ENCODE assay signal across 8 cellular contexts in genomic region chr9:135961277-135961705, GRCh38. TPM values are rescaled to one million over a fixed set of nuclear protein-coding genes. Genes with fewer than 3 reads are reported as not detected.
DNase-seq lines count a peak whose midpoint lies in the region; ATAC-seq and TF ChIP-seq lines count a peak whose summit lies in the region.

Gene UBAC1 (minus strand): TSS chr9:135961373. CDS start chr9:135961162, 211 bp downstream.

- peak; percentile 22 for TF ChIP-seq CTCF in astrocyte of the cerebellum (IDR thresholded peaks at IDR 0.05; ENCODE audit: low read depth, low read length, missing control alignments)
- peak; percentile 6 for TF ChIP-seq CTCF in hepatocyte (IDR thresholded peaks at IDR 0.05; ENCODE audit: poor library complexity)

- H4K20me1 ChIP-seq in hepatocyte (ENCODE audit: insufficient read depth, poor library complexity, severe bottlenecking): peaks cover 7% of the 10 kb centered on the region

- H3K79me2 ChIP-seq in hepatocyte: peaks cover 45% of the 10 kb centered on the region

- H3K4me3 ChIP-seq in astrocyte of the cerebellum (ENCODE audit: low read depth, low read length) (peak within 1 kb of the TSS; percentile 82), hepatocyte (peak within 1 kb of the TSS; percentile 87), aorta (ENCODE audit: low read length in 2 of 2) (peak within 1 kb of the TSS; percentile 80 to 95)

- H3K36me3 ChIP-seq in hepatocyte (replicated peaks; ENCODE audit: insufficient read depth, low read depth): no peaks in the 10 kb centered on the region
- no peaks in the 10 kb centered on the region for H3K36me3 ChIP-seq in aorta (ENCODE audit: control insufficient read depth in 1 of 2, insufficient read depth in 2 of 2, low read length in 1 of 2)

- peak within 1 kb of the TSS; percentile 85 for H3K27ac ChIP-seq in hepatocyte
- H3K27ac ChIP-seq in aorta (ENCODE audit: low read depth in 1 of 2, low read length in 2 of 2): peak within 1 kb of the TSS in 1 of 2 donors; percentile 50

- peak within 1 kb of the TSS; percentile 92 for H2AFZ ChIP-seq in hepatocyte

- ATAC-seq in GM18502 (IDR thresholded peaks at IDR 0.05; ENCODE audit: poor library complexity, unreplicated experiment): peak; percentile 90
- peak; percentile 76 for ATAC-seq in HG03025 (IDR thresholded peaks at IDR 0.05; ENCODE audit: low FRiP score, unreplicated experiment)
- ATAC-seq in aorta (ENCODE audit: low FRiP score): peak; percentile 96

- peak within 1 kb of the TSS; percentile 94 for H3K4me2 ChIP-seq in hepatocyte

- intact Hi-C loops in aorta (cut with DNase I): loop anchor here (10.0 kb wide), 2 partner anchors 96 to 284 kb away; partner anchors contain the start of gene QSOX2 (in 1 of the 2)

- whole genome bisulfite sequencing in hepatocyte (ENCODE audit: low lambda C conversion rate, missing lambda C conversion rate): 0% methylated on average over 28 of the region's 53 CpGs
- 0 to 1% methylated on average over 46 to 53 of the region's 53 CpGs for WGBS in aorta, 2 donors

- H3K27me3 ChIP-seq in hepatocyte: no peaks in the 10 kb centered on the region
- no peaks in the 10 kb centered on the region for H3K27me3 ChIP-seq in aorta (ENCODE audit: control insufficient read depth in 1 of 2, insufficient read depth in 2 of 2, low read length in 1 of 2)

- DNase-seq in NCI-H2029 treated with DMSO at 0.1 percent for 48 hours (lab: John Stamatoyannopoulos, UW): peak; percentile 49
- DNase-seq in T-helper 9 cell: peak; percentile 93
- peak; percentile 77 for DNase-seq in astrocyte of the cerebellum (ENCODE audit: low read depth)
- peak; percentile 97 for DNase-seq in hepatocyte (ENCODE audit: low spot score)
- DNase-seq in renal cortical epithelial cell (ENCODE audit: low read depth): peak; percentile 78
- peak; percentile 98 to 99 for DNase-seq in aorta

- H3K9me3 ChIP-seq in hepatocyte (ENCODE audit: low read depth): no peaks in the 10 kb centered on the region
- no peaks in the 10 kb centered on the region for H3K9me3 ChIP-seq in aorta (ENCODE audit: control insufficient read depth, low read length)

- no peaks in the 10 kb centered on the region for H3K9me2 ChIP-seq in hepatocyte (replicated peaks; ENCODE audit: insufficient read depth)

- in situ Hi-C loops in astrocyte of the cerebellum (cut with HindIII; ENCODE audit: low sequenced_read_pairs): no loop called here

- H3K4me1 ChIP-seq in hepatocyte (ENCODE audit: insufficient read depth): peaks cover 13% of the 10 kb centered on the region
- H3K4me1 ChIP-seq in aorta (ENCODE audit: control insufficient read depth in 1 of 2, insufficient read depth in 2 of 2, low read length in 2 of 2): no peaks in the 10 kb centered on the region

RNA-seq across cellular contexts. Expression of gene UBAC1, which starts in this region (rescaled TPM):
- 33.6 and 36.4 TPM in 2 replicates for total RNA-seq in hepatocyte
- 35.2 and 42.5 TPM in 2 replicates for polyA plus RNA-seq in hepatocyte
- total RNA-seq in renal cortical epithelial cell: 22.1 and 29.1 TPM in 2 replicates
- 10 to 100 TPM; 24.1 to 38.0 TPM for total RNA-seq in aorta
- polyA plus RNA-seq in aorta: 10 to 100 TPM; 36.9 to 49.9 TPM
